In genomic region chr15:73632670-73633058, GRCh38 we compare ENCODE assay signal across 8 cellular contexts. TPM values are rescaled to one million over a fixed set of nuclear protein-coding genes. Genes with fewer than 3 reads are reported as not detected.
DNase-seq lines count a peak whose midpoint lies in the region; ATAC-seq, FAIRE-seq and TF ChIP-seq lines count a peak whose summit lies in the region.

No MANE protein-coding gene starts in this region.

- FAIRE-seq in GM12891 (lab: Jason Lieb, UNC) = no peak

- peaks cover 10% of the 10 kb centered on the region for H3K27me3 ChIP-seq in iPS-18a (ENCODE audit: control insufficient read depth, insufficient read depth, low read length)
- H3K27me3 ChIP-seq in stomach smooth muscle (ENCODE audit: control insufficient read depth in 1 of 2, insufficient read depth in 2 of 2, low read length in 2 of 2) = no peaks in the 10 kb centered on the region

- H3K27ac ChIP-seq in adipose tissue (ENCODE audit: low read depth, low read length) (peak overlapping the region; percentile 59), iPS-18a (ENCODE audit: low read length) (no peak overlapping the region), stomach smooth muscle (ENCODE audit: low read length) (peak overlapping the region; percentile 91)

- H3K4me1 ChIP-seq in iPS-18a (ENCODE audit: control insufficient read depth, low read depth, low read length) (peaks cover 36% of the 10 kb centered on the region), stomach smooth muscle (ENCODE audit: control insufficient read depth, insufficient read depth, low read length) (peaks cover 16% of the 10 kb centered on the region)

- 0 to 1% (median 0%) methylated on average over 38 to 40 of the region's 40 CpGs for WGBS in adipose tissue, 3 donors

- ATAC-seq in GM21360 (IDR thresholded peaks at IDR 0.05; ENCODE audit: unreplicated experiment) (peak; percentile 4), esophagus mucosa (no peak)

- no peak for TF ChIP-seq POLR2A in GM12891 (IDR thresholded peaks at IDR 0.05; ENCODE audit: low read depth, low read length)

- H3K4me3 ChIP-seq in iPS-18a (ENCODE audit: low read length) (peak overlapping the region; percentile 81), stomach smooth muscle (ENCODE audit: low read length in 2 of 2) (peak overlapping the region; percentile 75 to 83)

- H3K9me3 ChIP-seq in iPS-18a (ENCODE audit: control insufficient read depth, low read depth, low read length) = no peaks in the 10 kb centered on the region
- H3K9me3 ChIP-seq in stomach smooth muscle (ENCODE audit: control insufficient read depth in 2 of 2, low read length in 2 of 2) = no peaks in the 10 kb centered on the region

- DNase-seq in HK-2 (ENCODE audit: unreplicated experiment) (peak; percentile 26), OCI-M2 (lab: John Stamatoyannopoulos, UW; ENCODE audit: unreplicated experiment) (no peak), GM12891 (ENCODE audit: insufficient read length, low spot score) (no peak)

- H3K9ac ChIP-seq in iPS-18a (ENCODE audit: low read length) = peak overlapping the region; percentile 55
- H3K9ac ChIP-seq in stomach smooth muscle (ENCODE audit: low read length in 2 of 2) = peak overlapping the region; percentile 89 to 93

- H3K36me3 ChIP-seq in iPS-18a (ENCODE audit: control insufficient read depth, low read depth, low read length) = no peaks in the 10 kb centered on the region
- no peaks in the 10 kb centered on the region for H3K36me3 ChIP-seq in stomach smooth muscle (ENCODE audit: control insufficient read depth in 2 of 2, insufficient read depth in 2 of 2, low read length in 2 of 2)

TF ChIP-seq in GM12891, 5 proteins besides CTCF, POLR2A, EP300 and RAD21:
- TF ChIP-seq PAX5 (IDR thresholded peaks at IDR 0.05; ENCODE audit: insufficient read depth, low read length, severe bottlenecking) (no peak), POLR2AphosphoS5 (IDR thresholded peaks at IDR 0.05; ENCODE audit: low read depth, low read length) (no peak), POU2F2 (IDR thresholded peaks at IDR 0.05; ENCODE audit: low read depth, low read length) (no peak), TAF1 (IDR thresholded peaks at IDR 0.05; ENCODE audit: low read depth, low read length) (no peak), SPI1 (IDR thresholded peaks at IDR 0.05; ENCODE audit: low read depth, low read length) (no peak)

RNA-seq across cellular contexts. Expression of gene NPTN, which starts 0.5 kb away (rescaled TPM):
- 10 to 100 TPM; 34.3 to 62.4 (median 43.5) TPM for polyA plus RNA-seq in adipose tissue
- total RNA-seq in esophagus mucosa = 69.7 TPM
- 28.6 TPM for polyA plus RNA-seq in GM12891 (2012; ENCODE audit: low read depth, missing spikeins)

RNA-seq across cellular contexts. Expression of gene CD276, which starts 51.5 kb away (rescaled TPM):
- 10 to 100 TPM; 20.6 to 36.5 (median 32.2) TPM for polyA plus RNA-seq in adipose tissue
- 14.7 TPM for total RNA-seq in esophagus mucosa
- polyA plus RNA-seq in GM12891 (2012; ENCODE audit: low read depth, missing spikeins) = 1.2 TPM
